Comparison of ENCODE assay signal across 23 cellular contexts in genomic region chrX:120732461-120732860, GRCh38.
"Had no signal": no experiment of that assay in that cellular context is flagged by ENCODE, and none has a peak within 500 bp of the region (broad histone marks: within the 10 kb centered on the region; RNA-seq: fewer than 3 reads in every experiment).

No MANE protein-coding gene starts in this region.

- DNase-seq: activated CD4-positive, alpha-beta T cell treated with anti-CD3 and anti-CD28 coated beads for 4 hours; activated CD8-positive, alpha-beta memory T cell treated with anti-CD3 and anti-CD28 coated beads, Interleukin-2, amount 50 U/mL, for 48 hours; activated CD8-positive, alpha-beta T cell treated with anti-CD3 and anti-CD28 coated beads for 36 hours; activated naive CD4-positive, alpha-beta T cell treated with anti-CD3 and anti-CD28 coated beads, Interleukin-2, amount 50 U/mL, for 16 hours; activated naive CD8-positive, alpha-beta T cell treated with anti-CD3 and anti-CD28 coated beads, Interleukin-2, amount 10 ng/mL, durations not matched to agents 7 days and 5 days; activated T-cell treated with anti-CD3 and anti-CD28 coated beads, Interleukin-2, amount 50 U/mL, for 1 hour; adrenal gland; anterior cingulate cortex; caudate nucleus; Kasumi-1; KBM-7; NCI-H1105; NCI-H146; NCI-H1930; NCI-H2171; NCI-H226; NCI-H510A; NCI-H526 treated with DMSO at 0.1 percent for 48 hours; NCI-H82; OCI-M1; SHP77 had no signal

- H3K27me3 ChIP-seq: adrenal gland had no signal

- H3K9me3 ChIP-seq: adrenal gland had no signal

- H3K4me1 ChIP-seq: adrenal gland had no signal

- H3K27ac ChIP-seq: adrenal gland had no signal

- H3K36me3 ChIP-seq: adrenal gland had no signal

- FAIRE-seq: RCC 7860 had no signal

- H3K4me3 ChIP-seq: adrenal gland had no signal

- ATAC-seq: activated CD4-positive, CD25-positive, alpha-beta regulatory T cell treated with anti-CD3 and anti-CD28 coated beads, Interleukin-2, amount 50 U/mL, for 24 hours; activated CD8-positive, alpha-beta T cell treated with anti-CD3 and anti-CD28 coated beads for 36 hours had no signal
